Comparison of ENCODE assay signal across 15 cellular contexts in genomic region chr11:70230151-70230839, GRCh38. TPM values are rescaled to one million over a fixed set of nuclear protein-coding genes. Genes with fewer than 3 reads are reported as not detected.
DNase-seq lines count a peak whose midpoint lies in the region; FAIRE-seq and TF ChIP-seq lines count a peak whose summit lies in the region.
"Had no signal": no experiment of that assay in that cellular context is flagged by ENCODE, and none has a peak within 500 bp of the region (broad histone marks: within the 10 kb centered on the region; RNA-seq: fewer than 3 reads in every experiment).

No MANE protein-coding gene starts in this region.

- no peaks in the 10 kb centered on the region for H3K27me3 ChIP-seq in Caco-2 (replicated peaks; ENCODE audit: control insufficient read depth, insufficient read depth, low read length)
- no peaks in the 10 kb centered on the region for H3K27me3 ChIP-seq in ascending aorta
- no peaks in the 10 kb centered on the region for H3K27me3 ChIP-seq in small intestine (ENCODE audit: control insufficient read depth in 2 of 2, insufficient read depth in 2 of 2, low read length in 2 of 2)

- POLR2A ChIA-PET in Caco-2 (lab: Charles Lee) = no interaction called here

- H3K36me3 ChIP-seq in Caco-2 (ENCODE audit: control insufficient read depth, insufficient read depth, low read length) (no peaks in the 10 kb centered on the region), ascending aorta (no peaks in the 10 kb centered on the region), small intestine (ENCODE audit: control insufficient read depth in 2 of 2, insufficient read depth in 2 of 2, low read length in 2 of 2) (no peaks in the 10 kb centered on the region)
- H3K36me3 ChIP-seq: HAP-1 had no signal

- no peaks in the 10 kb centered on the region for H3K27me3 Mint-ChIP-seq in Caco-2 (ENCODE audit: insufficient read depth, unreplicated experiment)

- intact Hi-C loops in Caco-2 (cut with micrococcal nuclease; ENCODE audit: unreplicated experiment) (no loop called here), ascending aorta (cut with DNase I) (no loop called here)

- H3K4me3 Mint-ChIP-seq in Caco-2 (ENCODE audit: unreplicated experiment) = no peak overlapping the region

- peaks cover 21% of the 10 kb centered on the region for H3K4me1 Mint-ChIP-seq in Caco-2 (ENCODE audit: low read depth, unreplicated experiment)

- no peak for FAIRE-seq in small intestine (lab: Jason Lieb, UNC)
- FAIRE-seq: GM19239 had no signal

- BruUV-seq in Caco-2 (replicated peaks; lab: Mats Ljungman, UMichigan) = no TSS peak

- H3K9me3 Mint-ChIP-seq in Caco-2 (ENCODE audit: unreplicated experiment) = no peaks in the 10 kb centered on the region

- no peak for TF ChIP-seq CTCF in Caco-2 (IDR thresholded peaks at IDR 0.05; ENCODE audit: insufficient read depth in 1 of 2, low read depth in 1 of 2, low read length in 1 of 2, severe bottlenecking in 1 of 2, unreplicated experiment in 1 of 2)
- TF ChIP-seq CTCF in ascending aorta (IDR thresholded peaks at IDR 0.05) = no peak
- TF ChIP-seq CTCF in fibroblast of villous mesenchyme (IDR thresholded peaks at IDR 0.05; ENCODE audit: insufficient read depth, low read depth, low read length) = no peak

- peak overlapping the region; percentile 29 for H3K27ac Mint-ChIP-seq in Caco-2 (ENCODE audit: unreplicated experiment)

- 41 to 74% (median 62%) methylated on average over 8 of the region's 8 CpGs for WGBS in small intestine, 3 donors

- CTCF ChIA-PET in Caco-2 (lab: Charles Lee) = interaction anchor here (1.1 kb wide), 1 partner anchor 1099 kb away, joined by 3 read pairs; no protein-coding TSS in a partner anchor

- H3K27ac ChIP-seq in ascending aorta (peak overlapping the region; percentile 70 to 76), small intestine (ENCODE audit: low read depth in 1 of 2, low read length in 1 of 2) (no peak overlapping the region)
- H3K27ac ChIP-seq: PC-9 had no signal

- DNase-seq in Caco-2 (no peak), ascending aorta (ENCODE audit: low spot score in 2 of 2) (no peak), fibroblast of villous mesenchyme (ENCODE audit: low read depth) (peak; percentile 52), small intestine (peak; percentile 35), cerebellar nuclear complex (lab: John Stamatoyannopoulos, UW) (no peak), HUDEP-2 (lab: John Stamatoyannopoulos, UW; ENCODE audit: unreplicated experiment in 76 of 76) (no peak)
- no peak for DNase-seq in activated CD8-positive, alpha-beta memory T cell treated with anti-CD3 and anti-CD28 coated beads, Interleukin-2, amount 50 U/mL, for 48 hours
- DNase-seq: KBM-7, NCI-H146, NCI-H2081 treated with DMSO at 0.1 percent for 48 hours, NCI-H510A, NCI-H82 had no signal

- H3K4me1 ChIP-seq in Caco-2 = peaks cover 18% of the 10 kb centered on the region
- H3K4me1 ChIP-seq in ascending aorta = peaks cover 2 to 11% of the 10 kb centered on the region in 2 donors
- peaks cover 4% of the 10 kb centered on the region in 2 donors for H3K4me1 ChIP-seq in small intestine (ENCODE audit: control insufficient read depth in 2 of 2, insufficient read depth in 1 of 2, low read depth in 1 of 2, low read length in 1 of 2)
- H3K4me1 ChIP-seq: HAP-1 had no signal

- H3K4me3 ChIP-seq in Caco-2 (ENCODE audit: low read depth, low read length) (no peak overlapping the region), ascending aorta (peak overlapping the region in 1 of 2 donors; percentile 37), fibroblast of villous mesenchyme (ENCODE audit: low read depth, low read length) (no peak overlapping the region), small intestine (ENCODE audit: low read depth in 1 of 2, low read length in 2 of 2) (no peak overlapping the region)
- H3K4me3 ChIP-seq: HAP-1, PC-9 had no signal

- H3K36me3 Mint-ChIP-seq in Caco-2 (ENCODE audit: insufficient read depth, unreplicated experiment) = no peaks in the 10 kb centered on the region

- H3K9me3 ChIP-seq in Caco-2 (no peaks in the 10 kb centered on the region), ascending aorta (no peaks in the 10 kb centered on the region), small intestine (ENCODE audit: control insufficient read depth, low read depth) (peaks cover 1% of the 10 kb centered on the region)
- H3K9me3 ChIP-seq: HAP-1 had no signal

RNA-seq across cellular contexts. Expression of gene FADD, which starts 27.2 kb away (rescaled TPM):
- 45.8 and 51.3 TPM in 2 replicates for total RNA-seq in Caco-2 (2022)
- 22.2 TPM for total RNA-seq in ascending aorta
- total RNA-seq in fibroblast of villous mesenchyme = 39.0 and 49.7 TPM in 2 replicates
- polyA plus RNA-seq in small intestine = 10 to 100 TPM; 29.5 to 32.7 (median 30.6) TPM

RNA-seq across cellular contexts. Expression of gene PPFIA1, which starts 40.2 kb away (rescaled TPM):
- total RNA-seq in Caco-2 (2022) = 148 TPM in 2 replicates
- total RNA-seq in ascending aorta = 29.3 TPM
- 60.9 and 69.5 TPM in 2 replicates for total RNA-seq in fibroblast of villous mesenchyme
- polyA plus RNA-seq in small intestine = 10 to 100 TPM; 17.8 to 27.3 (median 23.2) TPM

Comparison
In these comparisons a context has a peak if more than half of its experiments do, and no peak if none do; other contexts are left out.
1. DNase-seq: peak in fibroblast of villous mesenchyme (single experiment) and small intestine (single experiment); none in Caco-2 (0 of 2), ascending aorta (0 of 2), activated CD8-positive, alpha-beta memory T cell treated with anti-CD3 and anti-CD28 coated beads, Interleukin-2, amount 50 U/mL, for 48 hours (single experiment), cerebellar nuclear complex (0 of 2) and HUDEP-2 (0 of 76).
2. H3K27ac ChIP-seq: peak in ascending aorta (2 of 2); none in small intestine (0 of 2).